ENCODE assay signal across 9 cellular contexts in the genomic region with DNA sequence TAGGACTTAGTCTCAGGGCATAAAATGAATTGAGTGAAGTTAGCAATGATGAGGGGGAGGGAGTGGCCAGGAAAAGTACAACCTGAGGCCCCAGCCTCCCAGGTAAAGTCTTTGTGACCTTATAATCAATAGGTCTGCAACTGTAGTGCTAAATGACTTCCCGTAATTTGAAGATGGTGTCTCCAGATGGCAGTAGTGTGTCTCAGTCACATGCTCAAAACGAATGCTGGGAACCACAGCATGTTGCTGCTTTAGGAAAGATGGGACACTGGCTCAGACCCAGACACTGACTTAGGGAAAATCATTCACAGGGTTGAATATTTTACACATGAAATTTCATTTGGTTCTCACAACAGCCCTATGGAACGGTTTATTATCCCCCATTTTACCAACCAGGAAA. TPM values are rescaled to one million over a fixed set of nuclear protein-coding genes. Genes with fewer than 3 reads are reported as not detected.
A peak's percentile ranks its signal among the peaks of the same experiment; 100 is the strongest.
DNase-seq lines count a peak whose midpoint lies in the region; ATAC-seq and TF ChIP-seq lines count a peak whose summit lies in the region.
"Had no signal": no experiment of that assay in that cellular context is flagged by ENCODE, and none has a peak within 500 bp of the region (broad histone marks: within the 10 kb centered on the region; RNA-seq: fewer than 3 reads in every experiment).

No MANE protein-coding gene starts in this region.

- TF ChIP-seq CTCF in spleen (IDR thresholded peaks at IDR 0.05 in 8 of 11, conservative IDR thresholded peaks at IDR 0.05 in 3 of 11), result no peak

- TF ChIP-seq POLR2A in spleen (IDR thresholded peaks at IDR 0.05), result no peak

- H3K4me1 ChIP-seq in spleen, result peaks cover 0 to 2% (median 0%) of the 10 kb centered on the region in 6 donors

- no peaks in the 10 kb centered on the region for H3K36me3 ChIP-seq in spleen
- H3K36me3 ChIP-seq: upper lobe of left lung had no signal

- H3K27ac ChIP-seq in spleen, result no peak overlapping the region
- H3K27ac ChIP-seq: upper lobe of left lung had no signal

- WGBS in spleen, 5 donors, result 29 to 57% (median 34%) methylated on average over 3 of the region's 3 CpGs

- peaks cover 0 to 10% (median 0%) of the 10 kb centered on the region in 7 donors for H3K27me3 ChIP-seq in spleen (replicated peaks in 1 of 7)
- H3K27me3 ChIP-seq: upper lobe of left lung had no signal

- DNase-seq in EH (ENCODE audit: low read depth) (peak; percentile 37), NAMALWA (ENCODE audit: low spot score) (peak; percentile 15), amniotic epithelial cell (ENCODE audit: low read depth) (peak; percentile 29), lung microvascular endothelial cell (ENCODE audit: low read depth in 2 of 2) (peak; percentile 46 to 59), CD1c-positive myeloid dendritic cell (ENCODE audit: extremely low spot score) (no peak), spleen (no peak), anterior cingulate cortex (lab: John Stamatoyannopoulos, UW) (no peak)
- DNase-seq: upper lobe of left lung had no signal

- H3K9me3 ChIP-seq in spleen, result no peaks in the 10 kb centered on the region
- H3K9me3 ChIP-seq: upper lobe of left lung had no signal

- ATAC-seq in HG03432 (IDR thresholded peaks at IDR 0.05; ENCODE audit: unreplicated experiment), result no peak

- intact Hi-C loops in spleen (cut with DNase I; ENCODE audit: low total_unique reads), result no loop called here

- H3K4me3 ChIP-seq in spleen, result no peak overlapping the region
- H3K4me3 ChIP-seq: upper lobe of left lung had no signal

RNA-seq across cellular contexts. Expression of gene SRPX2, which starts 10.3 kb away (rescaled TPM):
- 8.1 and 8.3 TPM in 2 replicates for total RNA-seq in lung microvascular endothelial cell
- 10 to 100 TPM in 6 of 7 donors, 1 to 10 TPM in 1; 7.7 to 57.5 (median 33.3) TPM for total RNA-seq in spleen
- polyA plus RNA-seq in spleen, result 10 to 100 TPM in 2 of 3 donors, 1 to 10 TPM in 1; 3.7 to 13.4 (median 13.1) TPM

RNA-seq across cellular contexts. Expression of gene TSPAN6, which starts 17.6 kb away (rescaled TPM):
- total RNA-seq in lung microvascular endothelial cell (54.7 and 117 TPM in 2 replicates), spleen (10 to 100 TPM in 5 of 7 donors, 1 to 10 TPM in 2; 6.7 to 20.8 (median 17.3) TPM)
- 1 to 10 TPM; 2.9 to 6.8 (median 4.3) TPM for polyA plus RNA-seq in spleen

Comparison
In these comparisons a context has a peak if more than half of its experiments do, and no peak if none do; other contexts are left out.
1. DNase-seq: peak in EH (single experiment), NAMALWA (single experiment), amniotic epithelial cell (single experiment) and lung microvascular endothelial cell (2 of 2); none in CD1c-positive myeloid dendritic cell (single experiment), spleen (single experiment) and anterior cingulate cortex (0 of 58).